17 cellular contexts compared by ENCODE assay signal in the genomic region with DNA sequence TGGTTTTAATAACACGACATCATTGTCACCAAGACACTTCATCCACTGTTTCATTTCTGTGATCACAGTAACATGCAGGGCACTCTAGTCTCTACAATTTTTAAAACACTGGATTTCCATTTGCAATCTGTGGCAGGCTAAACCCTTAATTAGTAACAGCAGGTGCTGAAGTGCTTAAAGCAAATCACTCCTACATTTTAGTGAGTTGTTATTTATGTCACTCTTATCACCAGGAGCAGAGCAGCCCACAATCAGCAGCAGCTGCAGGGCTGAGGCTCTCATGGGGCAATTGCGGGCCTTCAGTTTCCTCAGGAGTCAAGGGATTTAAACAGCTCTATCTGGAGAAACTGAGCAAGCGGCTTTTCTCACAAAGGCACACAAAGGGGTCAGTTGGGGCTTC. TPM values are rescaled to one million over a fixed set of nuclear protein-coding genes. Genes with fewer than 3 reads are reported as not detected.
DNase-seq lines count a peak whose midpoint lies in the region; ATAC-seq, FAIRE-seq and TF ChIP-seq lines count a peak whose summit lies in the region.
"Had no signal": no experiment of that assay in that cellular context is flagged by ENCODE, and none has a peak within 500 bp of the region (broad histone marks: within the 10 kb centered on the region; RNA-seq: fewer than 3 reads in every experiment).

No MANE protein-coding gene starts in this region.

- peaks cover 4% of the 10 kb centered on the region for H3K27me3 Mint-ChIP-seq in neural progenitor cell (ENCODE audit: insufficient read depth, low read depth)

- peak; percentile 76 for FAIRE-seq in K562 (lab: Jason Lieb, UNC)
- FAIRE-seq: G401.6 had no signal

- H2AFZ ChIP-seq in K562 (ENCODE audit: low read depth, low read length) (no peak overlapping the region), neural progenitor cell (replicated peaks) (peak overlapping the region; percentile 77)
- H2AFZ ChIP-seq: GM23248 had no signal

- TF ChIP-seq RAD21 in K562 (CRISPR knock-in tag; conservative IDR thresholded peaks at IDR 0.05 in 1 of 2, IDR thresholded peaks at IDR 0.05 in 1 of 2) = no peak

- H3K4me1 Mint-ChIP-seq in neural progenitor cell = peaks cover 22% of the 10 kb centered on the region

- ATAC-seq in K562 = peak; percentile 62
- ATAC-seq in HG03469 (IDR thresholded peaks at IDR 0.05; ENCODE audit: unreplicated experiment) = no peak
- ATAC-seq in left lobe of liver = no peak
- ATAC-seq: CD8-positive, alpha-beta T cell had no signal

- H3K4me3 Mint-ChIP-seq in neural progenitor cell = no peak overlapping the region
- H3K4me3 Mint-ChIP-seq: CD8-positive, alpha-beta T cell had no signal

- H3K36me3 ChIP-seq in K562 (ENCODE audit: control insufficient read depth, insufficient read depth, low read length) (no peaks in the 10 kb centered on the region), neural progenitor cell (no peaks in the 10 kb centered on the region)

- peaks cover 20% of the 10 kb centered on the region for H3K9me3 Mint-ChIP-seq in neural progenitor cell
- H3K9me3 Mint-ChIP-seq: CD8-positive, alpha-beta T cell had no signal

- H3K4me1 ChIP-seq in K562 (replicated peaks in 1 of 2; ENCODE audit: control insufficient read depth in 2 of 2, insufficient read depth in 2 of 2, low read length in 2 of 2) (peaks cover 0 to 8% of the 10 kb centered on the region in 2 experiments; a peak in 2 of 5 replicates), neural progenitor cell (peaks cover 21% of the 10 kb centered on the region)

- intact Hi-C loops in K562 (cut with micrococcal nuclease) = no loop called here

- no TSS peak for BruUV-seq in K562 (replicated peaks; lab: Mats Ljungman, UMichigan)

- no peaks in the 10 kb centered on the region for H3K36me3 Mint-ChIP-seq in neural progenitor cell
- H3K36me3 Mint-ChIP-seq: CD8-positive, alpha-beta T cell had no signal

- H3K27ac Mint-ChIP-seq in neural progenitor cell = peak overlapping the region; percentile 93
- H3K27ac Mint-ChIP-seq: CD8-positive, alpha-beta T cell had no signal

- in situ Hi-C loops in K562 (cut with MboI) (no loop called here), G401 (cut with HindIII; ENCODE audit: low sequenced_read_pairs) (no loop called here)

- no peaks in the 10 kb centered on the region for H4K20me1 ChIP-seq in K562 (replicated peaks; ENCODE audit: control insufficient read depth, insufficient read depth, low read length)
- H4K20me1 ChIP-seq in neural progenitor cell (ENCODE audit: low read depth) = no peaks in the 10 kb centered on the region

- no peak overlapping the region for H3K27ac ChIP-seq in K562 (ENCODE audit: extremely low read depth, low read depth, low read length)
- peak overlapping the region; percentile 59 for H3K27ac ChIP-seq in neural progenitor cell
- H3K27ac ChIP-seq: GM23248, RWPE1 had no signal

- peaks cover 21% of the 10 kb centered on the region for H3F3A ChIP-seq in neural progenitor cell (ENCODE audit: low read depth)

- H3K9me1 ChIP-seq in K562 (ENCODE audit: control insufficient read depth, insufficient read depth, low read length) = no peaks in the 10 kb centered on the region

- peaks cover 7% of the 10 kb centered on the region for H3K9me3 ChIP-seq in K562 (replicated peaks; ENCODE audit: control insufficient read depth, insufficient read depth, low read depth, low read length)
- H3K9me3 ChIP-seq in neural progenitor cell (ENCODE audit: low read depth) = no peaks in the 10 kb centered on the region

- TF ChIP-seq EP300 in K562 (IDR thresholded peaks at IDR 0.05; ENCODE audit: low read length) = peak; percentile 12; the same call in 1 of the 2 replicates

- H3K4me3 ChIP-seq in K562 (no peak overlapping the region), neural progenitor cell (no peak overlapping the region)
- H3K4me3 ChIP-seq: GM23248 had no signal

- TF ChIP-seq CTCF in K562 (IDR thresholded peaks at IDR 0.05 in 2 of 3, conservative IDR thresholded peaks at IDR 0.05 in 1 of 3; ENCODE audit: insufficient read depth in 2 of 3, low read depth in 1 of 3, low read length in 3 of 3) = no peak
- TF ChIP-seq CTCF in neural progenitor cell (IDR thresholded peaks at IDR 0.05) = no peak

- peak; percentile 7 for DNase-seq in NCI-H1436 (lab: John Stamatoyannopoulos, UW)
- DNase-seq in NCI-H1436 treated with DMSO at 0.1 percent for 48 hours (lab: John Stamatoyannopoulos, UW) = no peak
- peak; percentile 76 for DNase-seq in NCI-H2227 (lab: John Stamatoyannopoulos, UW; ENCODE audit: unreplicated experiment)
- peak in 3 of 4 experiments; percentile 5 to 33 (median 10) for DNase-seq in K562 (ENCODE audit: extremely low read depth in 1 of 4, low spot score in 3 of 4)
- DNase-seq in neural progenitor cell (ENCODE audit: low spot score) = peak; percentile 46
- no peak for DNase-seq in G401 (ENCODE audit: low spot score)
- DNase-seq in left lobe of liver (ENCODE audit: low spot score) = no peak
- DNase-seq: 8988T; CD8-positive, alpha-beta T cell; DMS79 treated with DMSO at 0.1 percent for 48 hours; GM23248; HCEC 1CT; KG1 had no signal

- H3K4me2 ChIP-seq in K562 (ENCODE audit: insufficient read depth, low read length) (no peak overlapping the region), neural progenitor cell (no peak overlapping the region)

- POLR2A ChIA-PET in K562 (lab: Yijun Ruan, JAX) = interaction anchor here (1.6 kb wide), 1 partner anchor 11 kb away, joined by 3 read pairs; no protein-coding TSS in a partner anchor

- no peaks in the 10 kb centered on the region for H3K27me3 ChIP-seq in K562 (ENCODE audit: control insufficient read depth in 2 of 2, insufficient read depth in 2 of 2, low read length in 2 of 2)
- no peaks in the 10 kb centered on the region for H3K27me3 ChIP-seq in neural progenitor cell

- H3K79me2 ChIP-seq in K562 (ENCODE audit: control insufficient read depth, insufficient read depth, low read length) = peaks cover 2% of the 10 kb centered on the region; the same call in 2 of the 3 replicates
- H3K79me2 ChIP-seq in neural progenitor cell (ENCODE audit: low read depth) = no peaks in the 10 kb centered on the region

- whole genome bisulfite sequencing in K562 (ENCODE audit: insufficient coverage, low coverage, missing lambda C conversion rate) = 24% methylated on average over 3 of the region's 3 CpGs

- CTCF ChIA-PET in K562 (lab: Yijun Ruan, JAX; ENCODE audit: low intra/inter-chr PET ratio) = no interaction called here

- no peak overlapping the region for H3K9ac ChIP-seq in K562 (ENCODE audit: insufficient read depth in 1 of 2, low read depth in 2 of 2, low read length in 2 of 2)
- no peak overlapping the region for H3K9ac ChIP-seq in neural progenitor cell
- H3K9ac ChIP-seq: GM23248 had no signal

- TF ChIP-seq POLR2A in K562 (conservative IDR thresholded peaks at IDR 0.05) = no peak

TF ChIP-seq in K562, 482 proteins besides CTCF, POLR2A, EP300 and RAD21 (continues in another document):
- no peak for TF ChIP-seq ZNF324 (CRISPR knock-in tag; IDR thresholded peaks at IDR 0.05)
- no peak for TF ChIP-seq ATF1 (CRISPR knock-in tag; IDR thresholded peaks at IDR 0.05)
- TF ChIP-seq ATF1 (tag; IDR thresholded peaks at IDR 0.05) = no peak
- no peak for TF ChIP-seq ZNF316 (IDR thresholded peaks at IDR 0.05)
- TF ChIP-seq ZNF589 (CRISPR knock-in tag; IDR thresholded peaks at IDR 0.05; ENCODE audit: low read depth) = no peak
- no peak for TF ChIP-seq ETV5 (CRISPR knock-in tag; IDR thresholded peaks at IDR 0.05; ENCODE audit: low read depth)
- TF ChIP-seq CBFA2T3 (IDR thresholded peaks at IDR 0.05) = peak; percentile 89
- no peak for TF ChIP-seq POU5F1 (IDR thresholded peaks at IDR 0.05; ENCODE audit: borderline replicate concordance, low read depth, low read length, partially characterized antibody)
- TF ChIP-seq FOXJ2 (tag; IDR thresholded peaks at IDR 0.05) = no peak
- no peak for TF ChIP-seq MAFK (IDR thresholded peaks at IDR 0.05; ENCODE audit: low read length)
- TF ChIP-seq PHF20 (IDR thresholded peaks at IDR 0.05; ENCODE audit: partially characterized antibody) = no peak

RNA-seq across cellular contexts. Expression of gene SOHLH2, which starts 1.6 kb away (rescaled TPM):
- 5.2 and 11.7 TPM in 2 replicates for total RNA-seq in K562 (2011; cell fraction: chromatin; rRNA removed; ENCODE audit: low replicate concordance)
- total RNA-seq in K562 (2011; cell fraction: nucleolus; rRNA removed) = 3.5 and 4.2 TPM in 2 replicates
- total RNA-seq in K562 (2011; cell fraction: nucleoplasm; rRNA removed) = 5.4 and 8.5 TPM in 2 replicates
- total RNA-seq in K562 (2014; rRNA removed) (10.3 and 11.1 TPM in 2 replicates), K562 (2014; rRNA removed; fragmentation: Illumina TruSeq; extraction: Trizol) (19.5 and 20.9 TPM in 2 replicates), K562 (2015; rRNA removed; fragmentation: Illumina TruSeq; extraction: Trizol) (11.9 and 13.0 TPM in 2 replicates), K562 (2021) (12.7 and 13.6 TPM in 2 replicates), neural progenitor cell (ENCODE audit: low replicate concordance) (1.1 and 1.4 TPM in 2 replicates), left lobe of liver (not detected)
- polyA plus RNA-seq in K562 (2011; rRNA removed) (17.0 and 18.2 TPM in 2 replicates), K562 (2014; fragmentation: Illumina TruSeq; extraction: Trizol) (20.3 and 22.5 TPM in 2 replicates), K562 (2014; fragmentation: Nextera tagmentation; extraction: Ambion mirVana) (10 to 100 TPM; 21.6 to 26.7 TPM), K562 (2014; rRNA removed) (13.6 and 14.5 TPM in 2 replicates)
- 9.4 and 13.3 TPM in 2 replicates for polyA plus RNA-seq in K562 (2011; cell fraction: cytosol; rRNA removed)
- 15.5 and 24.6 TPM in 2 replicates for polyA plus RNA-seq in K562 (2011; cell fraction: nucleus; rRNA removed)
- 6.7 and 9.7 TPM in 2 replicates for polyA plus RNA-seq in K562 (2012)
- polyA minus RNA-seq in K562 (2011; rRNA and poly(A)+ RNA removed) = 12.7 and 14.0 TPM in 2 replicates
- polyA minus RNA-seq in K562 (2011; cell fraction: cytosol; rRNA and poly(A)+ RNA removed) = 4.6 and 5.5 TPM in 2 replicates
- 6.9 and 12.7 TPM in 2 replicates for polyA minus RNA-seq in K562 (2011; cell fraction: nucleus; rRNA and poly(A)+ RNA removed)
- not detected in 2 replicates for total RNA-seq in G401 (2014; rRNA removed; shearing (Covaris generic))
- total RNA-seq: CD8-positive, alpha-beta T cell; GM23248; OCI-LY7 had no signal
- polyA plus RNA-seq: GM23248 had no signal

Comparison
In these comparisons a context has a peak if more than half of its experiments do, and no peak if none do; other contexts are left out.
1. DNase-seq: peak in NCI-H1436 (single experiment), NCI-H2227 (single experiment), K562 (3 of 4) and neural progenitor cell (single experiment); none in NCI-H1436 treated with DMSO at 0.1 percent for 48 hours (single experiment), G401 (single experiment) and left lobe of liver (single experiment).